In genomic region chr3:133896002-133896761, GRCh38 we compare ENCODE assay signal across 8 cellular contexts. TPM values are rescaled to one million over a fixed set of nuclear protein-coding genes. Genes with fewer than 3 reads are reported as not detected.
A peak's percentile ranks its signal among the peaks of the same experiment; 100 is the strongest.
DNase-seq lines count a peak whose midpoint lies in the region; ATAC-seq and TF ChIP-seq lines count a peak whose summit lies in the region.

No MANE protein-coding gene starts in this region.

- peak overlapping the region; percentile 66 for H3K4me3 ChIP-seq in HUES64 (ENCODE audit: low read length)
- peak overlapping the region; percentile 68 to 74 for H3K4me3 ChIP-seq in cardiac fibroblast (replicated peaks in 1 of 2; ENCODE audit: low read depth in 2 of 2, low read length in 2 of 2)
- H3K4me3 ChIP-seq in lower leg skin (ENCODE audit: low read depth, poor library complexity, severe bottlenecking): peak overlapping the region; percentile 51
- H3K4me3 ChIP-seq in tibial nerve: peak overlapping the region; percentile 39 to 70 (median 46)

- no peak for TF ChIP-seq EP300 in tibial nerve (IDR thresholded peaks at IDR 0.05)

- ATAC-seq in HG02852 (IDR thresholded peaks at IDR 0.05; ENCODE audit: unreplicated experiment): no peak

- TF ChIP-seq POLR2A in lower leg skin (IDR thresholded peaks at IDR 0.05): no peak
- no peak for TF ChIP-seq POLR2A in tibial nerve (IDR thresholded peaks at IDR 0.05)

- H3K9me3 ChIP-seq in HUES64 (ENCODE audit: insufficient read depth, low read depth, low read length) (no peaks in the 10 kb centered on the region), tibial nerve (no peaks in the 10 kb centered on the region)

- H3K36me3 ChIP-seq in HUES64 (ENCODE audit: insufficient read depth, low read length) (no peaks in the 10 kb centered on the region), tibial nerve (no peaks in the 10 kb centered on the region)

- TF ChIP-seq CTCF in cardiac fibroblast (IDR thresholded peaks at IDR 0.05; ENCODE audit: low read depth, low read length) (no peak), lower leg skin (IDR thresholded peaks at IDR 0.05) (no peak), tibial nerve (IDR thresholded peaks at IDR 0.05) (no peak), GM13977 (IDR thresholded peaks at IDR 0.05; ENCODE audit: extremely low read depth, insufficient read depth, missing control alignments) (no peak)

- H3K4me1 ChIP-seq in HUES64 (ENCODE audit: insufficient read depth, low read length): 0 out of 2 replicates have a peak, but pooled peaks cover 7% of the 10 kb centered on the region
- H3K4me1 ChIP-seq in tibial nerve: peaks cover 0 to 22% (median 4%) of the 10 kb centered on the region in 4 donors

- no peak overlapping the region for H3K27ac ChIP-seq in HUES64 (ENCODE audit: low read depth, low read length)
- H3K27ac ChIP-seq in tibial nerve: peak overlapping the region in 1 of 4 donors; percentile 36

- in situ Hi-C loops in GM13977 (cut with MboI; ENCODE audit: low pct_unique_long_range_greater_than_20kb, low sequenced_read_pairs, unreplicated experiment): no loop called here

- 18% methylated on average over 37 of the region's 37 CpGs for WGBS in HUES64
- 16 to 17% methylated on average over 37 of the region's 37 CpGs for whole genome bisulfite sequencing in lower leg skin, 2 donors
- 15% methylated on average over 35 to 37 of the region's 37 CpGs for whole genome bisulfite sequencing in tibial nerve, 2 donors

- H3K27me3 ChIP-seq in HUES64 (ENCODE audit: insufficient read depth, low read length): peaks cover 58% of the 10 kb centered on the region
- peaks cover 0 to 8% of the 10 kb centered on the region in 2 donors for H3K27me3 ChIP-seq in tibial nerve

- intact Hi-C loops in lower leg skin (cut with DNase I; ENCODE audit: low total_unique reads): no loop called here

- DNase-seq in AG20443 (ENCODE audit: low spot score) (peak; percentile 42), cardiac fibroblast (ENCODE audit: low read depth in 2 of 2) (peak; percentile 7 to 10), lower leg skin (ENCODE audit: low spot score in 2 of 2) (no peak), tibial nerve (ENCODE audit: low spot score in 2 of 2) (no peak), NCI-H1436 treated with DMSO at 0.1 percent for 48 hours (lab: John Stamatoyannopoulos, UW) (no peak), GM13977 (ENCODE audit: low spot score) (no peak)

- H3K9ac ChIP-seq in HUES64 (ENCODE audit: low read depth, low read length): no peak overlapping the region

RNA-seq across cellular contexts. Expression of gene RAB6B, which starts 0.5 kb away (rescaled TPM):
- polyA plus RNA-seq in HUES64 (2013, experiment 1 of 2): 5.6 TPM
- 7.2 TPM for polyA plus RNA-seq in HUES64 (2013, experiment 2 of 2)
- total RNA-seq in lower leg skin: 1 to 10 TPM in 1 of 4 donors, under 1 TPM in 3; 0.30 to 1.1 (median 0.65) TPM
- 1 to 10 TPM; 1.4 to 3.6 (median 2.0) TPM for total RNA-seq in tibial nerve

Comparison
In these comparisons a context has a peak if more than half of its experiments do, and no peak if none do; other contexts are left out.
1. DNase-seq: peak in AG20443 (single experiment) and cardiac fibroblast (2 of 2); none in lower leg skin (0 of 2), tibial nerve (0 of 2), NCI-H1436 treated with DMSO at 0.1 percent for 48 hours (single experiment) and GM13977 (single experiment).
2. Peak in every context shown above with its lines, with median percentiles within 50 percentile points of each other: H3K4me3 ChIP-seq.